24 cellular contexts compared by ENCODE assay signal in the genomic region with DNA sequence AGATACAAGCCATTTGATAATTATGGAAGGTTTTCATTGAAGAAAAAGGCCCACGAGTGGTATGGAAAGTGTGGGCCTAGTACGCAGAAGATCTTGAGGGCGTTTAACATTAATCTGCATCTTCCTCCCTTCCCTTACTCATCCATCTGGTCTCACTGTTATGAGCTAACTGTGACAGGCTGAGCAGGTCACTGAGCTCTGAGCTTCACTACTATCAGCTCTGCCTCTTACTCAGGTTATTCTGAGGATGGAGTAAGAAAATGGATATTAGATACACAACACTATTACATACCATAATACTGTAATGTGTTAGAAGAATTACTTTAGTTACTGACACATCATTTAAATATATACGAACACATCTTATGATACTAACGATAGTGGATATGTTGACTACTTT.
"Had no signal": no experiment of that assay in that cellular context is flagged by ENCODE, and none has a peak within 500 bp of the region (broad histone marks: within the 10 kb centered on the region; RNA-seq: fewer than 3 reads in every experiment).

No MANE protein-coding gene starts in this region.

- ATAC-seq: effector memory CD8-positive, alpha-beta T cell; esophagus mucosa; gastrocnemius medialis; heart right ventricle; left cardiac atrium; left lung; left ventricle myocardium superior; lower lobe of right lung; mucosa of descending colon had no signal

- H3K27ac ChIP-seq: colonic mucosa, epithelial cell of prostate, esophagus squamous epithelium, gastrocnemius medialis, heart right ventricle, left lung, lower lobe of right lung had no signal

- H3K4me3 ChIP-seq: colonic mucosa, esophagus squamous epithelium, gastrocnemius medialis, heart right ventricle, left lung, lower lobe of right lung, mucosa of descending colon had no signal

- DNase-seq: colonic mucosa; cortex of kidney; effector CD8-positive, alpha-beta T cell; effector memory CD8-positive, alpha-beta T cell; endodermal cell; erythroblast; esophagus squamous epithelium; foreskin fibroblast; foreskin melanocyte; gastrocnemius medialis; glutamatergic neuron; head of caudate nucleus; heart right ventricle; hypothalamus; immature natural killer cell; left cardiac atrium; left lung; left ventricle myocardium superior; lower lobe of right lung; mesenchymal stem cell; mucosa of descending colon; naive B cell had no signal

- H3K27me3 ChIP-seq: colonic mucosa, esophagus squamous epithelium, gastrocnemius medialis, heart right ventricle, left lung had no signal

- H3K4me1 ChIP-seq: colonic mucosa, left lung, lower lobe of right lung had no signal

- H3K9me3 ChIP-seq: colonic mucosa, esophagus squamous epithelium, gastrocnemius medialis, heart right ventricle, left lung, lower lobe of right lung, mucosa of descending colon had no signal

- H3K36me3 ChIP-seq: colonic mucosa, esophagus squamous epithelium, gastrocnemius medialis, heart right ventricle, left lung, lower lobe of right lung had no signal
